Comparison of ENCODE assay signal across 1 cellular context in the genomic region with DNA sequence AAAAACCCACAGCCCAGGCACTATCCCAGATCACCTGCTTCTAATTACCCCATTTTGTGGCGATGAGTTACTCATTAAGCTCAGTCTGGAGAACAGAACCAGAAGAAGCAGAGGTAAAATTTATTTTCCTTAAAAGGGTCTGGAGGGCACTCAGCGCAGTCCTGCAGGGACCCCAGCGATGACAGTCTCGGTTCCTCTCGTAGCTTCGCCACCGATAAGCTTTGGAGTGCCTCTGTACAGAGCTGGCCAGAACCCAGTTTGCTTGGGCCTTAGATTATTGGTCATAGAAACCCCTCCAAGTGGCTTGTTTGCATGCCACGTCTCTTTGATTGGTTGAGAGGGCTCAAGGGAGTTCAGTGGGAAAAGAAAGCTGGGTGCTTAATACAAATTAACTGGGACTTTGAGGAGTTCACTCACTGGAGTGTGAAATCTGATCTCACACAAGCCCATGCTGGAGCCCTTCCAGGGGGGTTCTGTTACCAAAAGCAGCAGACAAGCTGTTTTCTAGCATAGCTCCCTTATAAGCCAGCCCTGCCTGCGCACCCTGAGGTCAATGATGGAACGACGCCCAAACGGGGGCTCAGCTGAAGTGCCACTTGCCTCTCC.
TF ChIP-seq lines count a peak whose summit lies in the region.

No MANE protein-coding gene starts in this region.

TF ChIP-seq in GM12878, 131 proteins besides CTCF, POLR2A, EP300 and RAD21 (continued from another document):
- TF ChIP-seq, protein P1, sequence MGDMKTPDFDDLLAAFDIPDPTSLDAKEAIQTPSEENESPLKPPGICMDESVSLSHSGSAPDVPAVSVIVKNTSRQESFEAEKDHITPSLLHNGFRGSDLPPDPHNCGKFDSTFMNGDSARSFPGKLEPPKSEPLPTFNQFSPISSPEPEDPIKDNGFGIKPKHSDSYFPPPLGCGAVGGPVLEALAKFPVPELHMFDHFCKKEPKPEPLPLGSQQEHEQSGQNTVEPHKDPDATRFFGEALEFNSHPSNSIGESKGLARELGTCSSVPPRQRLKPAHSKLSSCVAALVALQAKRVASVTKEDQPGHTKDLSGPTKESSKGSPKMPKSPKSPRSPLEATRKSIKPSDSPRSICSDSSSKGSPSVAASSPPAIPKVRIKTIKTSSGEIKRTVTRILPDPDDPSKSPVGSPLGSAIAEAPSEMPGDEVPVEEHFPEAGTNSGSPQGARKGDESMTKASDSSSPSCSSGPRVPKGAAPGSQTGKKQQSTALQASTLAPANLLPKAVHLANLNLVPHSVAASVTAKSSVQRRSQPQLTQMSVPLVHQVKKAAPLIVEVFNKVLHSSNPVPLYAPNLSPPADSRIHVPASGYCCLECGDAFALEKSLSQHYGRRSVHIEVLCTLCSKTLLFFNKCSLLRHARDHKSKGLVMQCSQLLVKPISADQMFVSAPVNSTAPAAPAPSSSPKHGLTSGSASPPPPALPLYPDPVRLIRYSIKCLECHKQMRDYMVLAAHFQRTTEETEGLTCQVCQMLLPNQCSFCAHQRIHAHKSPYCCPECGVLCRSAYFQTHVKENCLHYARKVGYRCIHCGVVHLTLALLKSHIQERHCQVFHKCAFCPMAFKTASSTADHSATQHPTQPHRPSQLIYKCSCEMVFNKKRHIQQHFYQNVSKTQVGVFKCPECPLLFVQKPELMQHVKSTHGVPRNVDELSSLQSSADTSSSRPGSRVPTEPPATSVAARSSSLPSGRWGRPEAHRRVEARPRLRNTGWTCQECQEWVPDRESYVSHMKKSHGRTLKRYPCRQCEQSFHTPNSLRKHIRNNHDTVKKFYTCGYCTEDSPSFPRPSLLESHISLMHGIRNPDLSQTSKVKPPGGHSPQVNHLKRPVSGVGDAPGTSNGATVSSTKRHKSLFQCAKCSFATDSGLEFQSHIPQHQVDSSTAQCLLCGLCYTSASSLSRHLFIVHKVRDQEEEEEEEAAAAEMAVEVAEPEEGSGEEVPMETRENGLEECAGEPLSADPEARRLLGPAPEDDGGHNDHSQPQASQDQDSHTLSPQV (IDR thresholded peaks at IDR 0.05) = no peak
TF ChIP-seq in GM12878: peak in this region for 0.
